Comparison of ENCODE assay signal across 16 cellular contexts in the genomic region with DNA sequence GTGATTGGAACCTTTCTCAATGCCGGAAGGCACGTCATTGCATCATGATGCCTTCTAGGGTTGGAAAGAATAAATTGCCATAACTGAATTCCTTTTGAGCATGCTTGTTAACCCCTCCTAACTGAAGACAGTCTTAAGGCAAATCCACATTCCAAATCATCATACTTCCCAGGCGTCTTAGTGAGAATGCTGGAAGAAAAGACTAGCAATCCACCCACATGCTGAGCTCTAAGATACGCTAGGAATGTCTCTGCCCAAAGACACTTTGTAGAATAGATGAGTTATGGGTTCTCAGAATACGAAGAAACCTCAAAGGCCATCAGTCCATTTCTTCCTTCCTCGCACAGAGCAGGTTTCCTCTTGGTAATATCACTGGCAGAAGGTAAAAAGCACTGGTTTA.
DNase-seq lines count a peak whose midpoint lies in the region; ATAC-seq, FAIRE-seq and TF ChIP-seq lines count a peak whose summit lies in the region.
"Had no signal": no experiment of that assay in that cellular context is flagged by ENCODE, and none has a peak within 500 bp of the region (broad histone marks: within the 10 kb centered on the region; RNA-seq: fewer than 3 reads in every experiment).

No MANE protein-coding gene starts in this region.

- CTCF ChIA-PET in H1 (lab: Charles Lee; ENCODE audit: partially characterized antibody) = interaction anchor here (1.0 to 1.1 kb wide), 2 partner anchors 15 to 277 kb away, joined by 3 read pairs; no protein-coding TSS in a partner anchor

- no peak overlapping the region for H3K4me2 ChIP-seq in H1 (ENCODE audit: insufficient read depth in 1 of 2, low read depth in 2 of 2, low read length in 2 of 2)
- no peak overlapping the region for H3K4me2 ChIP-seq in mesendoderm (ENCODE audit: low read length)
- H3K4me2 ChIP-seq: BLaER1 treated with 17β-estradiol and CSF1 and Interleukin-3, amounts not matched to agents 10 nM and 100 nM had no signal

- H3K27ac ChIP-seq in HUES48 (ENCODE audit: low read depth, low read length) (peak overlapping the region; percentile 84), H1 (ENCODE audit: low read depth, low read length) (peak overlapping the region; percentile 47; the same call in 1 of the 2 replicates), mesendoderm (ENCODE audit: low read depth, low read length) (no peak overlapping the region), aorta (ENCODE audit: low read depth in 1 of 2, low read length in 2 of 2) (no peak overlapping the region)
- H3K27ac ChIP-seq: BLaER1 treated with 17β-estradiol and CSF1 and Interleukin-3, amounts not matched to agents 10 nM and 100 nM had no signal

- WGBS in H1 (ENCODE audit: extremely low coverage in 1 of 2, insufficient coverage in 1 of 2, insufficient read length in 1 of 2, insufficient replicate concordance in 2 of 2, low coverage in 1 of 2, low lambda C conversion rate in 2 of 2, missing lambda C conversion rate in 1 of 2), 2 experiments = 77% methylated on average over 6 of the region's 6 CpGs; no CpG with 5 or more reads in 1 of the 2 experiments
- WGBS in mesendoderm (ENCODE audit: extremely low coverage, insufficient coverage, low lambda C conversion rate) = no CpG with 5 or more reads among the region's 6 CpGs
- 70 to 73% methylated on average over 6 of the region's 6 CpGs for WGBS in aorta, 2 donors

- H4K5ac ChIP-seq in H1 (ENCODE audit: insufficient read length, low read depth, low read length) (peak overlapping the region; percentile 57), mesendoderm (ENCODE audit: low read length) (no peak overlapping the region)

- H3K4ac ChIP-seq in H1 (replicated peaks; ENCODE audit: insufficient read length, low read depth, low read length) = peak overlapping the region; percentile 69
- H3K4ac ChIP-seq in mesendoderm (ENCODE audit: low read depth, low read length) = no peak overlapping the region

- H3K79me1 ChIP-seq in H1 (ENCODE audit: low read depth, low read length) (no peaks in the 10 kb centered on the region), mesendoderm (ENCODE audit: low read length) (no peaks in the 10 kb centered on the region)

- H3K4me3 ChIP-seq in HUES48 (ENCODE audit: low read depth, low read length) (no peak overlapping the region), H1 (ENCODE audit: extremely low read depth in 1 of 4, insufficient read depth in 2 of 4, low read depth in 3 of 4, low read length in 4 of 4) (no peak overlapping the region), mesendoderm (ENCODE audit: low read length) (no peak overlapping the region), aorta (ENCODE audit: low read length in 2 of 2) (no peak overlapping the region)
- H3K4me3 ChIP-seq: BLaER1 treated with 17β-estradiol and CSF1 and Interleukin-3, amounts not matched to agents 10 nM and 100 nM had no signal

- H2BK12ac ChIP-seq in H1 (ENCODE audit: low read depth, low read length) = peak overlapping the region; percentile 53

- H4K8ac ChIP-seq in H1 (ENCODE audit: extremely low read depth, insufficient read depth, low read length) (no peak overlapping the region), mesendoderm (ENCODE audit: low read depth, low read length) (no peak overlapping the region)

- H3K79me2 ChIP-seq in H1 (ENCODE audit: control insufficient read depth in 1 of 2, insufficient read depth in 2 of 2, low read length in 2 of 2) (no peaks in the 10 kb centered on the region), mesendoderm (ENCODE audit: control insufficient read depth, insufficient read depth, low read length) (no peaks in the 10 kb centered on the region)

- H3K9ac ChIP-seq in HUES48 (ENCODE audit: low read depth, low read length) = no peak overlapping the region
- no peak overlapping the region for H3K9ac ChIP-seq in H1 (replicated peaks in 1 of 4; ENCODE audit: extremely low read depth in 1 of 4, low read depth in 3 of 4, low read length in 3 of 4)
- no peak overlapping the region for H3K9ac ChIP-seq in mesendoderm (ENCODE audit: low read length)
- H3K9ac ChIP-seq: BLaER1 treated with 17β-estradiol and CSF1 and Interleukin-3, amounts not matched to agents 10 nM and 100 nM had no signal

- no peak overlapping the region for H2BK15ac ChIP-seq in H1 (ENCODE audit: low read length)
- no peak overlapping the region for H2BK15ac ChIP-seq in mesendoderm (replicated peaks; ENCODE audit: low read depth)

- peak overlapping the region; percentile 38; the same call in 1 of the 2 replicates for H2BK5ac ChIP-seq in H1 (ENCODE audit: low read depth, low read length)
- H2BK5ac ChIP-seq in mesendoderm (ENCODE audit: low read length) = no peak overlapping the region

- no peak overlapping the region for H3K56ac ChIP-seq in H1 (replicated peaks; ENCODE audit: insufficient read length, low read depth, low read length)
- no peak overlapping the region for H3K56ac ChIP-seq in mesendoderm (ENCODE audit: low read length)

- H3K27me3 ChIP-seq in HUES48 (ENCODE audit: control insufficient read depth, insufficient read depth, low read length) (no peaks in the 10 kb centered on the region), H1 (replicated peaks in 1 of 4; ENCODE audit: control insufficient read depth in 3 of 4, extremely low read depth in 1 of 4, insufficient read depth in 3 of 4, low read length in 3 of 4) (no peaks in the 10 kb centered on the region), mesendoderm (ENCODE audit: insufficient read depth, low read length, poor library complexity) (no peaks in the 10 kb centered on the region), aorta (ENCODE audit: control insufficient read depth in 1 of 2, insufficient read depth in 2 of 2, low read length in 1 of 2) (no peaks in the 10 kb centered on the region)
- H3K27me3 ChIP-seq: BLaER1 treated with 17β-estradiol and CSF1 and Interleukin-3, amounts not matched to agents 10 nM and 100 nM had no signal

- peak overlapping the region; percentile 91 for H2BK120ac ChIP-seq in H1 (replicated peaks; ENCODE audit: low read depth, low read length)
- no peak overlapping the region for H2BK120ac ChIP-seq in mesendoderm (ENCODE audit: low read depth, low read length)

- H3K18ac ChIP-seq in H1 (ENCODE audit: extremely low read depth, low read length) (no peak overlapping the region), mesendoderm (ENCODE audit: low read length) (no peak overlapping the region)

- TF ChIP-seq RAD21 in H1 (IDR thresholded peaks at IDR 0.05 in 1 of 2, conservative IDR thresholded peaks at IDR 0.05 in 1 of 2; ENCODE audit: low read depth in 2 of 2, low read length in 2 of 2) = no peak

- no peak overlapping the region for H2AFZ ChIP-seq in H1 (ENCODE audit: low read length)

- no peaks in the 10 kb centered on the region for H3K23me2 ChIP-seq in H1 (ENCODE audit: low read depth, low read length)

- in situ Hi-C loops in ACHN (cut with HindIII; ENCODE audit: low pct_ligation_motif_present, low pct_unique_long_range_greater_than_20kb, low sequenced_read_pairs) = no loop called here

- no peak for TF ChIP-seq CTCF in H1 (IDR thresholded peaks at IDR 0.05; ENCODE audit: control extremely low read depth in 1 of 3, insufficient read depth in 1 of 3, low read depth in 1 of 3, low read length in 3 of 3)

- no peak for TF ChIP-seq POLR2A in H1 (IDR thresholded peaks at IDR 0.05; ENCODE audit: control extremely low read depth in 1 of 2, low read depth in 2 of 2, low read length in 2 of 2)

- FAIRE-seq in H1 (lab: Jason Lieb, UNC) = peak; percentile 52

- no peak for TF ChIP-seq EP300 in H1 (IDR thresholded peaks at IDR 0.05; ENCODE audit: borderline replicate concordance in 1 of 2, low read depth in 2 of 2, low read length in 2 of 2)

- intact Hi-C loops in aorta (cut with DNase I) = no loop called here

- H2BK20ac ChIP-seq in H1 (ENCODE audit: low read length) = peak overlapping the region; percentile 2; the same call in 1 of the 2 replicates

- H3K4me1 ChIP-seq in HUES48 (ENCODE audit: control insufficient read depth, insufficient read depth, low read length) (peaks cover 38% of the 10 kb centered on the region), H1 (replicated peaks in 1 of 4; ENCODE audit: control insufficient read depth in 3 of 4, insufficient read depth in 4 of 4, low read length in 3 of 4) (peaks cover 6 to 14% (median 13%) of the 10 kb centered on the region in 4 experiments; a peak in 6 of 7 replicates), mesendoderm (ENCODE audit: control insufficient read depth, low read depth, low read length) (peaks cover 8% of the 10 kb centered on the region), aorta (ENCODE audit: control insufficient read depth in 1 of 2, insufficient read depth in 2 of 2, low read length in 2 of 2) (no peaks in the 10 kb centered on the region)

- DNase-seq in H1 (ENCODE audit: low read depth in 1 of 2, low spot score in 2 of 2) (no peak), iPS DF 19.7 (ENCODE audit: low read depth, low spot score) (peak; percentile 42), mesendoderm (peak; percentile 48), NK-92 (lab: John Stamatoyannopoulos, UW; ENCODE audit: unreplicated experiment) (no peak), ACHN (no peak), aorta (no peak)
- DNase-seq: 8988T; Calu3; CD8-positive, alpha-beta T cell; DMS79 treated with DMSO at 0.1 percent for 48 hours; GF-D8; GOT3; H9; IMR-90 had no signal

- ATAC-seq in aorta (ENCODE audit: low FRiP score) = no peak
- ATAC-seq: CD8-positive, alpha-beta T cell had no signal

- peak overlapping the region; percentile 61 for H4K91ac ChIP-seq in H1 (replicated peaks; ENCODE audit: insufficient read length, low read length)

- no peak overlapping the region for H3K23ac ChIP-seq in H1 (ENCODE audit: insufficient read length)
- H3K23ac ChIP-seq in mesendoderm (ENCODE audit: low read length) = no peak overlapping the region

- H2AK5ac ChIP-seq in H1 (ENCODE audit: low read depth, low read length) (no peak overlapping the region), mesendoderm (ENCODE audit: low read length) (no peak overlapping the region)

- H3K14ac ChIP-seq in H1 (ENCODE audit: insufficient read length) = no peak overlapping the region

- no peaks in the 10 kb centered on the region for H4K20me1 ChIP-seq in H1 (replicated peaks in 1 of 2; ENCODE audit: control insufficient read depth in 1 of 2, insufficient read depth in 2 of 2, low read length in 2 of 2)
- H4K20me1 ChIP-seq: BLaER1 treated with 17β-estradiol and CSF1 and Interleukin-3, amounts not matched to agents 10 nM and 100 nM had no signal

- POLR2A ChIA-PET in H1 (lab: Charles Lee; ENCODE audit: partially characterized antibody) = interaction anchor here (1.0 to 1.5 kb wide), 2 partner anchors 12 to 35 kb away, joined by 3 read pairs; no protein-coding TSS in a partner anchor

- H3K36me3 ChIP-seq in HUES48 (ENCODE audit: control insufficient read depth, insufficient read depth, low read length) (no peaks in the 10 kb centered on the region), H1 (ENCODE audit: control insufficient read depth in 2 of 4, insufficient read depth in 4 of 4, low read length in 3 of 4) (peaks cover 0 to 11% (median 0%) of the 10 kb centered on the region in 4 experiments; a peak in 1 of 8 replicates), mesendoderm (ENCODE audit: control insufficient read depth, insufficient read depth, low read length) (no peaks in the 10 kb centered on the region), aorta (ENCODE audit: control insufficient read depth in 1 of 2, insufficient read depth in 2 of 2, low read length in 1 of 2) (no peaks in the 10 kb centered on the region)
- H3K36me3 ChIP-seq: BLaER1 treated with 17β-estradiol and CSF1 and Interleukin-3, amounts not matched to agents 10 nM and 100 nM had no signal

- peaks cover 13% of the 10 kb centered on the region for H3K9me3 ChIP-seq in HUES48 (ENCODE audit: control insufficient read depth, insufficient read depth, low read length)
- peaks cover 5 to 8% of the 10 kb centered on the region in 2 experiments; a peak in 3 of 4 replicates for H3K9me3 ChIP-seq in H1 (ENCODE audit: insufficient read depth in 2 of 2, low read depth in 1 of 2, low read length in 1 of 2)
- H3K9me3 ChIP-seq in aorta (ENCODE audit: control insufficient read depth, low read length) = no peaks in the 10 kb centered on the region

Comparison
In these comparisons a context has a peak if more than half of its experiments do, and no peak if none do; other contexts are left out.
1. H3K27ac ChIP-seq: peak in HUES48 (single experiment) and H1 (single experiment); none in mesendoderm (single experiment) and aorta (0 of 2).
2. DNase-seq: peak in iPS DF 19.7 (single experiment) and mesendoderm (single experiment); none in H1 (0 of 2), NK-92 (single experiment), ACHN (single experiment) and aorta (0 of 2).